14 cellular contexts compared by ENCODE assay signal in genomic region chr18:76988015-76988826, GRCh38.
DNase-seq lines count a peak whose midpoint lies in the region; ATAC-seq and TF ChIP-seq lines count a peak whose summit lies in the region.
"Had no signal": no experiment of that assay in that cellular context is flagged by ENCODE, and none has a peak within 500 bp of the region (broad histone marks: within the 10 kb centered on the region; RNA-seq: fewer than 3 reads in every experiment).

No MANE protein-coding gene starts in this region.

- DNase-seq in T-helper 17 cell, result no peak
- no peak for DNase-seq in endothelial cell (ENCODE audit: low spot score)
- peak; percentile 76 for DNase-seq in medulla oblongata (ENCODE audit: extremely low spot score)
- no peak for DNase-seq in thoracic aorta (ENCODE audit: low spot score)
- no peak for DNase-seq in activated CD4-positive, alpha-beta T cell treated with anti-CD3 and anti-CD28 coated beads, Interleukin-2, amount 50 U/mL, for 48 hours
- DNase-seq: activated T-cell treated with anti-CD3 and anti-CD28 coated beads, Interleukin-2, amount 50 U/mL, for 1 hour; CD4-positive, alpha-beta memory T cell; NCI-H1105 treated with DMSO at 0.1 percent for 48 hours; NCI-H345; stimulated activated CD4-positive, alpha-beta T cell treated with anti-CD3 and anti-CD28 coated beads, Interleukin-4, amount 100 ng/mL, for 1 hour had no signal

- H3K4me3 Mint-ChIP-seq in T-helper 17 cell, result no peak overlapping the region
- no peak overlapping the region for H3K4me3 Mint-ChIP-seq in endothelial cell (ENCODE audit: unreplicated experiment)
- H3K4me3 Mint-ChIP-seq: CD4-positive, alpha-beta memory T cell; T-helper 1 cell treated with Interleukin-12 subunit alpha and Interleukin-12 subunit beta and Interleukin-4 antibody, amounts not matched to agents 30 μg/mL and 1 μg/mL, for 36 hours had no signal

- ATAC-seq in T-helper 17 cell (no peak), thoracic aorta (ENCODE audit: insufficient number of reproducible peaks, low FRiP score, low read depth) (no peak), GM21381 (IDR thresholded peaks at IDR 0.05; ENCODE audit: unreplicated experiment) (no peak), GM18868 (IDR thresholded peaks at IDR 0.05; ENCODE audit: unreplicated experiment) (no peak)
- ATAC-seq: Panc1 had no signal

- no peaks in the 10 kb centered on the region for H3K36me3 ChIP-seq in thoracic aorta

- no peaks in the 10 kb centered on the region for H3K36me3 Mint-ChIP-seq in T-helper 17 cell (ENCODE audit: low read depth)
- no peaks in the 10 kb centered on the region for H3K36me3 Mint-ChIP-seq in endothelial cell (ENCODE audit: low read depth, unreplicated experiment)
- H3K36me3 Mint-ChIP-seq: CD4-positive, alpha-beta memory T cell had no signal

- H3K27ac Mint-ChIP-seq in T-helper 17 cell, result peak overlapping the region; percentile 39
- H3K27ac Mint-ChIP-seq in endothelial cell (ENCODE audit: unreplicated experiment), result peak overlapping the region; percentile 93
- H3K27ac Mint-ChIP-seq: T-helper 1 cell treated with Interleukin-12 subunit alpha and Interleukin-12 subunit beta and Interleukin-4 antibody, amounts not matched to agents 30 μg/mL and 1 μg/mL, for 36 hours had no signal

- H3K4me1 ChIP-seq in thoracic aorta (ENCODE audit: control insufficient read depth in 1 of 2, low read depth in 2 of 2), result no peaks in the 10 kb centered on the region

- TF ChIP-seq CTCF in endothelial cell (IDR thresholded peaks at IDR 0.05; ENCODE audit: unreplicated experiment) (no peak), thoracic aorta (IDR thresholded peaks at IDR 0.05) (no peak)

- peak overlapping the region in 1 of 2 donors; percentile 38 for H3K27ac ChIP-seq in thoracic aorta

- peaks cover 2% of the 10 kb centered on the region for H3K9me3 ChIP-seq in T-helper 17 cell (ENCODE audit: control insufficient read depth, low read length, poor library complexity, severe bottlenecking)
- H3K9me3 ChIP-seq in thoracic aorta, result no peaks in the 10 kb centered on the region

- H3K4me1 Mint-ChIP-seq in T-helper 17 cell (peaks cover 13% of the 10 kb centered on the region), endothelial cell (ENCODE audit: unreplicated experiment) (peaks cover 38% of the 10 kb centered on the region)

- H3K27me3 ChIP-seq in thoracic aorta (replicated peaks; ENCODE audit: insufficient read depth), result no peaks in the 10 kb centered on the region

- H3K9me3 Mint-ChIP-seq in endothelial cell (ENCODE audit: unreplicated experiment), result no peaks in the 10 kb centered on the region
- H3K9me3 Mint-ChIP-seq: T-helper 1 cell treated with Interleukin-12 subunit alpha and Interleukin-12 subunit beta and Interleukin-4 antibody, amounts not matched to agents 30 μg/mL and 1 μg/mL, for 36 hours had no signal

- peak overlapping the region; percentile 31 for H3K4me3 ChIP-seq in thoracic aorta

- no peaks in the 10 kb centered on the region for H3K27me3 Mint-ChIP-seq in T-helper 17 cell
- H3K27me3 Mint-ChIP-seq in endothelial cell (ENCODE audit: unreplicated experiment), result peaks cover 6% of the 10 kb centered on the region
- H3K27me3 Mint-ChIP-seq: CD4-positive, alpha-beta memory T cell had no signal
